Comparison of ENCODE assay signal across 8 cellular contexts in genomic region chr3:100089802-100090668, GRCh38. TPM values are rescaled to one million over a fixed set of nuclear protein-coding genes. Genes with fewer than 3 reads are reported as not detected.
A peak's percentile ranks its signal among the peaks of the same experiment; 100 is the strongest.
DNase-seq lines count a peak whose midpoint lies in the region; ATAC-seq and TF ChIP-seq lines count a peak whose summit lies in the region.

No MANE protein-coding gene starts in this region.

- TF ChIP-seq CTCF in AG04449 (IDR thresholded peaks at IDR 0.05; ENCODE audit: insufficient read depth, low read length, missing control alignments) (peak; percentile 67), PC-3 (conservative IDR thresholded peaks at IDR 0.05; ENCODE audit: low read depth, low read length) (peak; percentile 69), endothelial cell (IDR thresholded peaks at IDR 0.05; ENCODE audit: unreplicated experiment) (peak; percentile 55), neutrophil (IDR thresholded peaks at IDR 0.05) (no peak), lower leg skin (IDR thresholded peaks at IDR 0.05) (no peak)

- no peaks in the 10 kb centered on the region for H3K27me3 Mint-ChIP-seq in endothelial cell (ENCODE audit: unreplicated experiment)

- no peaks in the 10 kb centered on the region for H3K9me2 ChIP-seq in PC-3 (replicated peaks; ENCODE audit: low read length)

- no peaks in the 10 kb centered on the region for H3K27me3 ChIP-seq in PC-3 (ENCODE audit: low read length)
- H3K27me3 ChIP-seq in neutrophil, result no peaks in the 10 kb centered on the region

- no peaks in the 10 kb centered on the region for H3F3A ChIP-seq in PC-3 (ENCODE audit: low read length, unreplicated experiment)

- 65 to 70% methylated on average over 7 of the region's 7 CpGs for WGBS in lower leg skin, 2 donors

- BruUV-seq in PC-3 (replicated peaks; lab: Mats Ljungman, UMichigan), result no TSS peak

- H3K4me2 ChIP-seq in PC-3 (ENCODE audit: low read length), result no peak overlapping the region

- POLR2A ChIA-PET in AG04449 (lab: Yijun Ruan, JAX) (interaction anchor here (0.7 kb wide), 1 partner anchor 11 kb away, joined by 4 read pairs; no protein-coding TSS in a partner anchor), PC-3 (lab: Charles Lee; ENCODE audit: unreplicated experiment) (no interaction called here)

- DNase-seq in AG04449 (ENCODE audit: low read depth, low spot score) (no peak), PC-3 (peak; percentile 67), endothelial cell (ENCODE audit: low spot score) (peak; percentile 16), lower leg skin (ENCODE audit: low spot score in 2 of 2) (no peak)
- DNase-seq in activated CD4-positive, CD25-positive, alpha-beta regulatory T cell (lab: John Stamatoyannopoulos, UW), result no peak

- H3K4me1 ChIP-seq in PC-3 (ENCODE audit: insufficient read depth, low read length) (peaks cover 62% of the 10 kb centered on the region), neutrophil (ENCODE audit: control insufficient read depth in 1 of 2, insufficient read depth in 1 of 2, low read depth in 1 of 2, low read length in 1 of 2) (peaks cover 21 to 31% of the 10 kb centered on the region in 2 experiments)

- H3K4me3 Mint-ChIP-seq in endothelial cell (ENCODE audit: unreplicated experiment), result no peak overlapping the region

- H3K79me2 ChIP-seq in PC-3 (ENCODE audit: low read length), result no peaks in the 10 kb centered on the region; the same call in 1 of the 2 replicates

- no peaks in the 10 kb centered on the region for H3K36me3 ChIP-seq in PC-3 (ENCODE audit: low read depth, low read length)
- no peaks in the 10 kb centered on the region for H3K36me3 ChIP-seq in neutrophil

- peak overlapping the region; percentile 49 for H3K27ac Mint-ChIP-seq in endothelial cell (ENCODE audit: unreplicated experiment)

- no peaks in the 10 kb centered on the region for H4K20me1 ChIP-seq in PC-3 (ENCODE audit: low read length)

- no peak for TF ChIP-seq POLR2A in lower leg skin (IDR thresholded peaks at IDR 0.05)

- H2AFZ ChIP-seq in PC-3 (ENCODE audit: low read length), result no peak overlapping the region

- H3K4me1 Mint-ChIP-seq in endothelial cell (ENCODE audit: unreplicated experiment), result peaks cover 14% of the 10 kb centered on the region

- H3K9me3 ChIP-seq in PC-3 (ENCODE audit: low read length) (no peaks in the 10 kb centered on the region), neutrophil (no peaks in the 10 kb centered on the region)

- H3K9ac ChIP-seq in PC-3 (ENCODE audit: low read length), result no peak overlapping the region

- H3K9me3 Mint-ChIP-seq in endothelial cell (ENCODE audit: unreplicated experiment), result no peaks in the 10 kb centered on the region

- H3K36me3 Mint-ChIP-seq in endothelial cell (ENCODE audit: low read depth, unreplicated experiment), result no peaks in the 10 kb centered on the region

- intact Hi-C loops in PC-3 (cut with micrococcal nuclease) (loop anchor here (5.0 kb wide), 2 partner anchors 172 to 248 kb away; partner anchors contain the start of gene TBC1D23), lower leg skin (cut with DNase I; ENCODE audit: low total_unique reads) (no loop called here)

- H3K4me3 ChIP-seq in AG04449 (ENCODE audit: low read depth, low read length) (no peak overlapping the region), PC-3 (ENCODE audit: low read length) (no peak overlapping the region), neutrophil (ENCODE audit: low read depth in 1 of 2, low read length in 1 of 2) (no peak overlapping the region), lower leg skin (ENCODE audit: low read depth, poor library complexity, severe bottlenecking) (no peak overlapping the region)

- H3K27ac ChIP-seq in PC-3 (ENCODE audit: low read length), result no peak overlapping the region
- peak overlapping the region; percentile 64 for H3K27ac ChIP-seq in neutrophil

- ATAC-seq in GM18868 (IDR thresholded peaks at IDR 0.05; ENCODE audit: unreplicated experiment) (peak; percentile 85), HG03066 (IDR thresholded peaks at IDR 0.05; ENCODE audit: low read depth, unreplicated experiment) (peak; percentile 53), PC-3 (peak; percentile 26; the same call in 1 of the 2 replicates)

- CTCF ChIA-PET in AG04449 (lab: Yijun Ruan, JAX) (interaction anchor here (0.7 to 3.6 kb wide), 17 partner anchors 9 to 258 kb away, joined by 3 to 21 read pairs (median 4); no protein-coding TSS in a partner anchor), PC-3 (lab: Charles Lee) (no interaction called here)

RNA-seq across cellular contexts. Expression of gene FILIP1L, which starts 24.3 kb away (rescaled TPM):
- not detected in 2 replicates for total RNA-seq in PC-3 (2014; rRNA removed)
- 19.1 TPM for total RNA-seq in endothelial cell (ENCODE audit: unreplicated experiment)
- 10 to 100 TPM; 17.5 to 33.9 (median 22.1) TPM for total RNA-seq in lower leg skin

Comparison
In these comparisons a context has a peak if more than half of its experiments do, and no peak if none do; other contexts are left out.
1. DNase-seq: peak in PC-3 (single experiment) and endothelial cell (single experiment); none in AG04449 (single experiment), activated CD4-positive, CD25-positive, alpha-beta regulatory T cell (0 of 4) and lower leg skin (0 of 2).
2. CTCF ChIP-seq: peak in AG04449 (single experiment), PC-3 (single experiment) and endothelial cell (single experiment); none in neutrophil (single experiment) and lower leg skin (0 of 3).
3. ATAC-seq: peak in every context shown above with its lines; median percentile 85 in GM18868; 53 in HG03066; 26 in PC-3.
4. RNA of gene FILIP1L, which starts 24.3 kb away (total RNA-seq): 17.5 to 33.9 TPM in lower leg skin and 19.1 TPM in endothelial cell (single experiment); not detected in PC-3; every median in the first group is over 10 times any median in the second.